Comparison of ENCODE assay signal across 33 cellular contexts in genomic region chr16:67263201-67263600, GRCh38.
"Had no signal": no experiment of that assay in that cellular context is flagged by ENCODE, and none has a peak within 500 bp of the region (broad histone marks: within the 10 kb centered on the region; RNA-seq: fewer than 3 reads in every experiment).

No MANE protein-coding gene starts in this region.

- H3K27me3 ChIP-seq: left lung, neural progenitor cell, pancreas, testis, thyroid gland, transverse colon, upper lobe of left lung, vagina had no signal

- H3K4me3 Mint-ChIP-seq: immature natural killer cell; mesothelial cell of epicardium; naive B cell; natural killer cell; nephron progenitor cell; neural progenitor cell; stimulated activated naive B cell treated with anti-CD40 and anti-IgM and Interleukin-4, amounts not matched to agents 10 μg/mL and 1 μg/mL and 100 μg/mL, for 72 hours had no signal

- H3K27ac Mint-ChIP-seq: immature natural killer cell, mesothelial cell of epicardium, natural killer cell, nephron progenitor cell had no signal

- H3K4me1 Mint-ChIP-seq: immature natural killer cell; mesothelial cell of epicardium; natural killer cell; stimulated activated naive B cell treated with anti-CD40 and anti-IgM and Interleukin-4, amounts not matched to agents 10 μg/mL and 1 μg/mL and 100 μg/mL, for 72 hours had no signal

- H3K36me3 ChIP-seq: left lung, lower lobe of right lung, neural progenitor cell, neutrophil, pancreas, prostate gland, stomach, thyroid gland, transverse colon, upper lobe of left lung, vagina had no signal

- H3K4me1 ChIP-seq: lower lobe of right lung, neural progenitor cell, pancreas, prostate gland, stomach, testis, transverse colon, upper lobe of left lung, vagina had no signal

- ATAC-seq: left colon; left lung; lower lobe of right lung; natural killer cell; pancreas; right cardiac atrium; sciatic nerve; stimulated activated naive B cell treated with anti-CD40 and anti-IgM and Interleukin-4, amounts not matched to agents 10 μg/mL and 1 μg/mL and 100 μg/mL, for 72 hours; stimulated activated naive CD8-positive, alpha-beta T cell treated with anti-CD3 and anti-CD28 coated beads, Interleukin-15, Interleukin-2, amounts not matched to agents 100 U/mL and 50 U/mL, for 24 hours had no signal

- H3K4me2 ChIP-seq: neural progenitor cell had no signal

- DNase-seq: hippocampal formation; immature natural killer cell; kidney; left lung; mammary epithelial cell; mesenchymal stem cell; naive B cell; natural killer cell; nephron progenitor cell; occipital lobe; pancreas; retina; stimulated activated CD4-positive, alpha-beta T cell treated with anti-CD3 and anti-CD28 coated beads, Interleukin-12 subunit alpha, Interleukin-12 subunit beta, amount 100 ng/mL, for 4 hours; stimulated activated CD4-positive, alpha-beta T cell treated with anti-CD3 and anti-CD28 coated beads, Interleukin-15, amount 100 ng/mL, for 24 hours; stimulated activated CD4-positive, alpha-beta T cell treated with anti-CD3 and anti-CD28 coated beads, Interleukin-2, amount 100 ng/mL, for 24 hours; stimulated activated CD4-positive, alpha-beta T cell treated with anti-CD3 and anti-CD28 coated beads, Interleukin-4, amount 100 ng/mL, for 1 hour; stimulated activated naive B cell treated with anti-CD40 and anti-IgM and Interleukin-4, amounts not matched to agents 10 μg/mL and 1 μg/mL and 100 μg/mL, for 72 hours; stimulated activated naive CD8-positive, alpha-beta T cell treated with anti-CD3 and anti-CD28 coated beads, Interleukin-15, Interleukin-2, amounts not matched to agents 100 U/mL and 50 U/mL, for 24 hours; stomach; testis; thyroid gland; transverse colon; upper lobe of left lung had no signal

- H3K4me3 ChIP-seq: left lung, lower lobe of right lung, neural progenitor cell, pancreas, prostate gland, skin epidermis, stomach, testis, thyroid gland, transverse colon, upper lobe of left lung, vagina had no signal

- H3K36me3 Mint-ChIP-seq: immature natural killer cell; mesothelial cell of epicardium; naive B cell; natural killer cell; neural progenitor cell; stimulated activated naive B cell treated with anti-CD40 and anti-IgM and Interleukin-4, amounts not matched to agents 10 μg/mL and 1 μg/mL and 100 μg/mL, for 72 hours had no signal

- H3K27ac ChIP-seq: left lung, lower lobe of right lung, neural progenitor cell, neutrophil, pancreas, prostate gland, skin epidermis, stomach, testis, thyroid gland, transverse colon, upper lobe of left lung, vagina had no signal

- H3K9ac ChIP-seq: neural progenitor cell had no signal

- H3K9me3 Mint-ChIP-seq: immature natural killer cell; naive B cell; natural killer cell; nephron progenitor cell; stimulated activated naive B cell treated with anti-CD40 and anti-IgM and Interleukin-4, amounts not matched to agents 10 μg/mL and 1 μg/mL and 100 μg/mL, for 72 hours had no signal
